13 cellular contexts compared by ENCODE assay signal in genomic region chr18:76621184-76621583, GRCh38.
A peak's percentile ranks its signal among the peaks of the same experiment; 100 is the strongest.
DNase-seq lines count a peak whose midpoint lies in the region; ATAC-seq, FAIRE-seq and TF ChIP-seq lines count a peak whose summit lies in the region.
"Had no signal": no experiment of that assay in that cellular context is flagged by ENCODE, and none has a peak within 500 bp of the region (broad histone marks: within the 10 kb centered on the region; RNA-seq: fewer than 3 reads in every experiment).

No MANE protein-coding gene starts in this region.

- no peak for ATAC-seq in WTC11
- ATAC-seq in stimulated activated memory B cell treated with anti-CD40 and anti-IgM and Interleukin-4, amounts not matched to agents 10 μg/mL and 1 μg/mL and 100 μg/mL, for 72 hours, result no peak

- no peak for FAIRE-seq in GM12892 (lab: Jason Lieb, UNC)
- FAIRE-seq: G401.6, GM19239, kidney had no signal

- in situ Hi-C loops in ACHN (cut with HindIII; ENCODE audit: low pct_ligation_motif_present, low pct_unique_long_range_greater_than_20kb, low sequenced_read_pairs), result no loop called here

- no peak for DNase-seq in WTC11 (ENCODE audit: low spot score)
- DNase-seq in iris pigment epithelial cell (ENCODE audit: low read depth), result peak; percentile 24
- no peak for DNase-seq in putamen (ENCODE audit: low spot score)
- no peak for DNase-seq in ACHN
- no peak for DNase-seq in GM12892 (ENCODE audit: insufficient read length)
- DNase-seq in medulla oblongata (ENCODE audit: extremely low spot score), result no peak
- DNase-seq: kidney; stimulated activated CD4-positive, alpha-beta T cell treated with anti-CD3 and anti-CD28 coated beads, Interleukin-2, amount 100 ng/mL, for 48 hours had no signal

- no peak for TF ChIP-seq CTCF in WTC11 (IDR thresholded peaks at IDR 0.05)

- POLR2A ChIA-PET in WTC11 (lab: Charles Lee), result interaction anchor here (1.0 to 2.1 kb wide), 3 partner anchors 11 to 145 kb away, joined by 3 to 9 read pairs (median 3); no protein-coding TSS in a partner anchor

- no peaks in the 10 kb centered on the region for H3K9me3 ChIP-seq in HUES6 (ENCODE audit: control insufficient read depth, insufficient read depth, low read depth, low read length)

- no peak overlapping the region for H3K9ac ChIP-seq in HUES6 (ENCODE audit: low read length)

- H3K4me3 Mint-ChIP-seq in WTC11, result peak overlapping the region; percentile 77
- no peak overlapping the region for H3K4me3 Mint-ChIP-seq in stimulated activated memory B cell treated with anti-CD40 and anti-IgM and Interleukin-4, amounts not matched to agents 10 μg/mL and 1 μg/mL and 100 μg/mL, for 72 hours
- H3K4me3 Mint-ChIP-seq: central memory CD8-positive, alpha-beta T cell had no signal

- peaks cover 39% of the 10 kb centered on the region for H3K27me3 Mint-ChIP-seq in WTC11 (ENCODE audit: low read depth)
- peaks cover 39% of the 10 kb centered on the region for H3K27me3 Mint-ChIP-seq in stimulated activated memory B cell treated with anti-CD40 and anti-IgM and Interleukin-4, amounts not matched to agents 10 μg/mL and 1 μg/mL and 100 μg/mL, for 72 hours

- H3K4me3 ChIP-seq in HUES6 (ENCODE audit: low read depth, low read length), result peak overlapping the region; percentile 42

- no peak overlapping the region for H3K27ac ChIP-seq in HUES6 (ENCODE audit: low read depth, low read length)

- TF ChIP-seq POLR2A in GM12892 (IDR thresholded peaks at IDR 0.05; ENCODE audit: low read depth, low read length), result no peak

- H3K36me3 ChIP-seq in HUES6 (ENCODE audit: control insufficient read depth, insufficient read depth, low read length), result no peaks in the 10 kb centered on the region

- H3K27ac Mint-ChIP-seq in WTC11, result peak overlapping the region; percentile 89
- peak overlapping the region; percentile 74 for H3K27ac Mint-ChIP-seq in stimulated activated memory B cell treated with anti-CD40 and anti-IgM and Interleukin-4, amounts not matched to agents 10 μg/mL and 1 μg/mL and 100 μg/mL, for 72 hours

- peaks cover 38% of the 10 kb centered on the region for H3K4me1 ChIP-seq in HUES6 (ENCODE audit: control insufficient read depth, insufficient read depth, low read length)

- no peaks in the 10 kb centered on the region for H3K36me3 Mint-ChIP-seq in WTC11
- no peaks in the 10 kb centered on the region for H3K36me3 Mint-ChIP-seq in stimulated activated memory B cell treated with anti-CD40 and anti-IgM and Interleukin-4, amounts not matched to agents 10 μg/mL and 1 μg/mL and 100 μg/mL, for 72 hours

- CTCF ChIA-PET in WTC11 (lab: Charles Lee), result interaction anchor here (0.7 to 7.1 kb wide), 12 partner anchors 10 to 222 kb away, joined by 3 to 58 read pairs (median 4); no protein-coding TSS in a partner anchor

- H3K27me3 ChIP-seq in HUES6 (ENCODE audit: control insufficient read depth, insufficient read depth, low read length), result peaks cover 6% of the 10 kb centered on the region; the same call in 1 of the 2 replicates

- no peaks in the 10 kb centered on the region for H3K9me3 Mint-ChIP-seq in WTC11
- no peaks in the 10 kb centered on the region for H3K9me3 Mint-ChIP-seq in stimulated activated memory B cell treated with anti-CD40 and anti-IgM and Interleukin-4, amounts not matched to agents 10 μg/mL and 1 μg/mL and 100 μg/mL, for 72 hours
- H3K9me3 Mint-ChIP-seq: central memory CD8-positive, alpha-beta T cell had no signal

- peaks cover 53% of the 10 kb centered on the region for H3K4me1 Mint-ChIP-seq in WTC11
- peaks cover 10% of the 10 kb centered on the region for H3K4me1 Mint-ChIP-seq in stimulated activated memory B cell treated with anti-CD40 and anti-IgM and Interleukin-4, amounts not matched to agents 10 μg/mL and 1 μg/mL and 100 μg/mL, for 72 hours
- H3K4me1 Mint-ChIP-seq: central memory CD8-positive, alpha-beta T cell had no signal

TF ChIP-seq in WTC11, 78 proteins besides CTCF, POLR2A, EP300 and RAD21 (continues in another document):
- TF ChIP-seq RELA (CRISPR knock-in tag; IDR thresholded peaks at IDR 0.05; ENCODE audit: borderline replicate concordance) (no peak), CREB1 (CRISPR knock-in tag; IDR thresholded peaks at IDR 0.05) (no peak), NFATC4 (CRISPR knock-in tag; IDR thresholded peaks at IDR 0.05) (no peak), ZMAT4 (CRISPR knock-in tag; IDR thresholded peaks at IDR 0.05) (no peak), ZNF219 (CRISPR knock-in tag; IDR thresholded peaks at IDR 0.05; ENCODE audit: borderline replicate concordance) (no peak), ZBTB21 (CRISPR knock-in tag; IDR thresholded peaks at IDR 0.05; ENCODE audit: borderline replicate concordance) (no peak), ELF4 (CRISPR knock-in tag; IDR thresholded peaks at IDR 0.05; ENCODE audit: low read depth) (no peak), FOXP1 (CRISPR knock-in tag; IDR thresholded peaks at IDR 0.05; ENCODE audit: borderline replicate concordance) (no peak), ZNF671 (CRISPR knock-in tag; IDR thresholded peaks at IDR 0.05) (no peak), MLX (CRISPR knock-in tag; IDR thresholded peaks at IDR 0.05) (no peak), SMAD3 (CRISPR knock-in tag; IDR thresholded peaks at IDR 0.05; ENCODE audit: borderline replicate concordance) (no peak), NFYB (CRISPR knock-in tag; conservative IDR thresholded peaks at IDR 0.05; ENCODE audit: low read depth) (no peak), FOXP4 (CRISPR knock-in tag; IDR thresholded peaks at IDR 0.05) (no peak), ATF1 (CRISPR knock-in tag; IDR thresholded peaks at IDR 0.05) (no peak), EMX1 (CRISPR knock-in tag; IDR thresholded peaks at IDR 0.05) (no peak), STAT6 (CRISPR knock-in tag; conservative IDR thresholded peaks at IDR 0.05; ENCODE audit: low read depth) (no peak), ATF2 (CRISPR knock-in tag; IDR thresholded peaks at IDR 0.05; ENCODE audit: borderline replicate concordance, low read depth) (no peak)
